In the genomic region with DNA sequence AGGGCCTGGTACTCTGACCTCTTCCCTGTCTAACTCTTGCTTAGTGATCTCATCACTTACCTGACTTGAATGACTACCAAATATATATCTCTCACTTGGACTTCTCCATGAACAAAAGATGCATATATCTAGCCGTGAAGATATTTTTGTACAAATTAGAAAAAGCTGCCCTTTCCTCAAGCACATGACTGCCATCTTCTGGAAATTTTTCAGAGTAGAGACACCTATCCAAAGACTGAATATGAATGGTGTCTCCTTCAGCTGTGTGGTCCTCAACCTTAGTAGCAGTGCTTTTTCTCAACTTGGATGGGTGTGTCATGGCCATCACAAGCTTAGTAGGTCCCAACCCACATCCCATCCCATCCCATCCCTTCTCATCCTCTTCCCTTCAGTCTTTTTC, we compare ENCODE assay signal across 9 cellular contexts.
DNase-seq lines count a peak whose midpoint lies in the region; ATAC-seq and TF ChIP-seq lines count a peak whose summit lies in the region.
"Had no signal": no experiment of that assay in that cellular context is flagged by ENCODE, and none has a peak within 500 bp of the region (broad histone marks: within the 10 kb centered on the region; RNA-seq: fewer than 3 reads in every experiment).

No MANE protein-coding gene starts in this region.

- DNase-seq in COR-L47 (lab: John Stamatoyannopoulos, UW): peak; percentile 5
- DNase-seq in IMR-90: peak; percentile 32
- peak; percentile 28 for DNase-seq in astrocyte of the cerebellum (ENCODE audit: low read depth)
- DNase-seq in medulla oblongata (ENCODE audit: extremely low spot score): peak; percentile 54
- no peak for DNase-seq in NCI-H446 treated with DMSO at 0.1 percent for 48 hours (lab: John Stamatoyannopoulos, UW)
- DNase-seq in NCI-H2029 treated with DMSO at 0.1 percent for 48 hours (lab: John Stamatoyannopoulos, UW): no peak
- DNase-seq: NCI-H1105 treated with DMSO at 0.1 percent for 48 hours had no signal

- TF ChIP-seq CTCF in IMR-90 (conservative IDR thresholded peaks at IDR 0.05; ENCODE audit: low read depth, low read length) (peak; percentile 49), astrocyte of the cerebellum (IDR thresholded peaks at IDR 0.05; ENCODE audit: low read depth, low read length, missing control alignments) (peak; percentile 47)

- no peak overlapping the region for H3K23ac ChIP-seq in IMR-90 (ENCODE audit: low read depth, low read length)

- no peaks in the 10 kb centered on the region for H3K4me1 ChIP-seq in IMR-90 (ENCODE audit: control insufficient read depth, insufficient read depth, low read length)

- H4K8ac ChIP-seq in IMR-90 (ENCODE audit: low read depth in 2 of 2, low read length in 2 of 2): no peak overlapping the region

- no peaks in the 10 kb centered on the region for H4K20me1 ChIP-seq in IMR-90 (ENCODE audit: insufficient read depth, low read length)

- no peak overlapping the region for H2BK15ac ChIP-seq in IMR-90 (ENCODE audit: low read depth, low read length)

- H3K4me3 ChIP-seq in IMR-90 (ENCODE audit: insufficient read depth, low read depth, low read length) (no peak overlapping the region), astrocyte of the cerebellum (ENCODE audit: low read depth, low read length) (no peak overlapping the region)

- in situ Hi-C loops in IMR-90 (cut with MboI; ENCODE audit: low sequenced_read_pairs) (loop anchor here (5.0 to 10.0 kb wide), 2 partner anchors 176 to 339 kb away; no protein-coding TSS in a partner anchor), astrocyte of the cerebellum (cut with HindIII; ENCODE audit: low sequenced_read_pairs) (loop anchor here (5.0 kb wide), 1 partner anchor 181 kb away; no protein-coding TSS in a partner anchor)

- H2AK9ac ChIP-seq in IMR-90 (replicated peaks; ENCODE audit: low read depth, low read length, poor library complexity): no peak overlapping the region

- dilution Hi-C loops in IMR-90 (cut with HindIII; ENCODE audit: low sequenced_read_pairs, unreplicated experiment): no loop called here

- intact Hi-C loops in IMR-90 (cut with micrococcal nuclease): loop anchor here (1.0 to 5.0 kb wide), 3 partner anchors 182 to 496 kb away; a partner anchor contains a TSS

- no peak overlapping the region for H4K5ac ChIP-seq in IMR-90 (ENCODE audit: low read depth, low read length)

- H3K36me3 ChIP-seq in IMR-90 (ENCODE audit: control insufficient read depth, insufficient read depth, low read length): no peaks in the 10 kb centered on the region

- H3K9me3 ChIP-seq in IMR-90 (ENCODE audit: control insufficient read depth, insufficient read depth, low read length): no peaks in the 10 kb centered on the region

- H2BK5ac ChIP-seq in IMR-90 (ENCODE audit: low read depth, low read length, poor library complexity, severe bottlenecking): no peak overlapping the region

- H2AK5ac ChIP-seq in IMR-90 (ENCODE audit: low read depth, low read length): no peak overlapping the region

- H2BK120ac ChIP-seq in IMR-90 (ENCODE audit: low read depth, low read length): no peak overlapping the region

- H2BK20ac ChIP-seq in IMR-90 (ENCODE audit: low read depth, low read length): no peak overlapping the region

- H3K27ac ChIP-seq in IMR-90 (ENCODE audit: insufficient read depth, low read length): no peak overlapping the region

- no peak overlapping the region for H3K4ac ChIP-seq in IMR-90 (ENCODE audit: low read depth, low read length)

- POLR2A ChIA-PET in IMR-90 (lab: Charles Lee; ENCODE audit: unreplicated experiment): interaction anchor here (0.6 kb wide), 1 partner anchor 182 kb away, joined by 3 read pairs; no protein-coding TSS in a partner anchor

- no peak overlapping the region for H3K9ac ChIP-seq in IMR-90 (ENCODE audit: low read depth, low read length)

- WGBS in IMR-90 (ENCODE audit: extremely low coverage in 2 of 2, insufficient read length in 1 of 2), 2 experiments: no CpG with 5 or more reads among the region's 1 CpG

- H2AFZ ChIP-seq in IMR-90 (replicated peaks; ENCODE audit: low read length, poor library complexity): no peak overlapping the region

- H4K91ac ChIP-seq in IMR-90 (ENCODE audit: insufficient read depth, low read depth, low read length): no peak overlapping the region

- CTCF ChIA-PET in IMR-90 (lab: Yijun Ruan, JAX): interaction anchor here (0.6 to 6.2 kb wide), 8 partner anchors 13 to 338 kb away, joined by 3 to 138 read pairs (median 3); no protein-coding TSS in a partner anchor

- H3K18ac ChIP-seq in IMR-90 (ENCODE audit: low read depth, low read length): no peak overlapping the region

- peaks cover 2% of the 10 kb centered on the region; the same call in 1 of the 2 replicates for H3K27me3 ChIP-seq in IMR-90 (ENCODE audit: control insufficient read depth, insufficient read depth, low read length)

- no peak overlapping the region for H3K14ac ChIP-seq in IMR-90 (replicated peaks; ENCODE audit: low read depth, low read length)

- H3K56ac ChIP-seq in IMR-90 (ENCODE audit: extremely low read depth, insufficient read depth, low read length): no peak overlapping the region

- no peak for TF ChIP-seq POLR2A in IMR-90 (IDR thresholded peaks at IDR 0.05; ENCODE audit: low read depth, low read length)

- H3K79me1 ChIP-seq in IMR-90 (ENCODE audit: low read depth in 1 of 2, low read length in 2 of 2): no peaks in the 10 kb centered on the region

- H3K9me1 ChIP-seq in IMR-90 (ENCODE audit: insufficient read depth, low read length): no peaks in the 10 kb centered on the region

- ATAC-seq in IMR-90 (ENCODE audit: low read depth): peak; percentile 69
- ATAC-seq in GM18861 (IDR thresholded peaks at IDR 0.05; ENCODE audit: unreplicated experiment): no peak
- no peak for ATAC-seq in GM21515 (IDR thresholded peaks at IDR 0.05; ENCODE audit: unreplicated experiment)

- no TSS peak for BruUV-seq in IMR-90 (replicated peaks; lab: Mats Ljungman, UMichigan)

- H3K4me2 ChIP-seq in IMR-90 (ENCODE audit: low read depth, low read length): no peak overlapping the region

- TF ChIP-seq RAD21 in IMR-90 (IDR thresholded peaks at IDR 0.05; ENCODE audit: low read length): peak; percentile 56

TF ChIP-seq in IMR-90, 13 proteins besides CTCF, POLR2A, EP300 and RAD21:
- TF ChIP-seq MAFK (IDR thresholded peaks at IDR 0.05; ENCODE audit: low read depth, low read length) (no peak), CHD1 (IDR thresholded peaks at IDR 0.05; ENCODE audit: low read depth, low read length) (no peak), SMC3 (IDR thresholded peaks at IDR 0.05; ENCODE audit: low read depth, low read length) (peak; percentile 48), RCOR1 (IDR thresholded peaks at IDR 0.05; ENCODE audit: insufficient replicate concordance, low read length) (no peak), MAZ (IDR thresholded peaks at IDR 0.05; ENCODE audit: borderline replicate concordance, low read depth, low read length) (no peak), MXI1 (IDR thresholded peaks at IDR 0.05; ENCODE audit: borderline replicate concordance, low read depth, low read length) (no peak)
- TF ChIP-seq, protein P1, sequence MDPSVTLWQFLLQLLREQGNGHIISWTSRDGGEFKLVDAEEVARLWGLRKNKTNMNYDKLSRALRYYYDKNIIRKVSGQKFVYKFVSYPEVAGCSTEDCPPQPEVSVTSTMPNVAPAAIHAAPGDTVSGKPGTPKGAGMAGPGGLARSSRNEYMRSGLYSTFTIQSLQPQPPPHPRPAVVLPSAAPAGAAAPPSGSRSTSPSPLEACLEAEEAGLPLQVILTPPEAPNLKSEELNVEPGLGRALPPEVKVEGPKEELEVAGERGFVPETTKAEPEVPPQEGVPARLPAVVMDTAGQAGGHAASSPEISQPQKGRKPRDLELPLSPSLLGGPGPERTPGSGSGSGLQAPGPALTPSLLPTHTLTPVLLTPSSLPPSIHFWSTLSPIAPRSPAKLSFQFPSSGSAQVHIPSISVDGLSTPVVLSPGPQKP (IDR thresholded peaks at IDR 0.05; ENCODE audit: borderline replicate concordance, low read depth, low read length): no peak
TF ChIP-seq in IMR-90: peak in this region for 1.

Comparison
In these comparisons a context has a peak if more than half of its experiments do, and no peak if none do; other contexts are left out.
1. DNase-seq: peak in COR-L47 (single experiment), IMR-90 (single experiment), astrocyte of the cerebellum (single experiment) and medulla oblongata (single experiment); none in NCI-H446 treated with DMSO at 0.1 percent for 48 hours (single experiment) and NCI-H2029 treated with DMSO at 0.1 percent for 48 hours (single experiment).